14 cellular contexts compared by ENCODE assay signal in the genomic region with DNA sequence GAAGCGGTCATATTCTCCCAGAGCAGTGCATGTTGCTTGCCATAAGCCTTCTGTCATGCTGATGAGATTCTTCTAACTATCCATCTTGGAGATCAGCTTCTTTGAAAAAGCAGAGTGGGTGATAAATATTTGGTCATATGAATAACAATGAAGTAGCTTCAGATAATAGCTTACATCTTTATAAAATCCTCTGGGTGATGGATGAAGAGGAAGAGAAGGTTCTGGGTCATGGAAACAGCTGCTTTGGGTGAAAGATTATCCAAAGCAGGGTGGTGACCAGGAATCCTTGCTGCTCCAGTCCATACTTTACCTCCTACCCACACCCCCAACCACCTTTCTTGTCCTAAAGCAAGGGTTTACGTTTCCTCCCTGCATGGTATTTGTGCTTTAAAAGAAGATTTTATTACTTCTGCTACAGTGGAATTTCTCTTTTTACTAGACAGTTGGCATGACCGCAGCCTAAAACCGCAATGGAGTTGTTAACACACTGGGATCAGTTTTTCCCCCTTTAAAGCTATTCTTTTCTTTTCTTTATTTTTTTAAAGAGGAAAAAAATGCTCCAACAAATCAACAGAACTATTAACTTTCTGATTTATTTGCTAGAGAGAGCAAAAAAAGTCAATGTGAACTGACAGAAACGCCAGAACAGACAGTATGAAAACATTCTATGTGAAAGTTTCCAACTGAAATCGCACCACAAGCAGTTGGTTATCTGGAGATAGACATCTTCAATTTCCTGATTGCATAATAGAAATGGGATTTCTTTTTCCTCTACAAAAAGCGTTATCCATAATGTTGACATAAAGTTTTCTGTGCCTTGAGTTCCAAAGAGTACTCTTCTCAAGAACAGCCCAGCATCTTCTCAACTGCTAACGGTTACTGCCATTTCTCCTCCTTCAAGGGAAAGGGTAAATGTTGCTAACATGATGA.
DNase-seq lines count a peak whose midpoint lies in the region; ATAC-seq and TF ChIP-seq lines count a peak whose summit lies in the region.
"Had no signal": no experiment of that assay in that cellular context is flagged by ENCODE, and none has a peak within 500 bp of the region (broad histone marks: within the 10 kb centered on the region; RNA-seq: fewer than 3 reads in every experiment).

No MANE protein-coding gene starts in this region.

- H3K27me3 ChIP-seq in HL-60 (ENCODE audit: insufficient read depth, poor library complexity, severe bottlenecking), result no peaks in the 10 kb centered on the region
- H3K27me3 ChIP-seq in osteoblast (ENCODE audit: insufficient read depth, low read length), result no peaks in the 10 kb centered on the region
- no peaks in the 10 kb centered on the region for H3K27me3 ChIP-seq in upper lobe of right lung
- H3K27me3 ChIP-seq in dorsolateral prefrontal cortex, result no peaks in the 10 kb centered on the region
- H3K27me3 ChIP-seq: adrenal gland had no signal

- peak overlapping the region; percentile 35 for H3K4me2 ChIP-seq in osteoblast (ENCODE audit: insufficient read depth, low read length)

- no peak overlapping the region for H2AFZ ChIP-seq in osteoblast (ENCODE audit: low read length)

- TF ChIP-seq CTCF in HL-60 (IDR thresholded peaks at IDR 0.05; ENCODE audit: insufficient read depth, low read length) (no peak), choroid plexus epithelial cell (conservative IDR thresholded peaks at IDR 0.05; ENCODE audit: low read depth, low read length) (no peak), osteoblast (IDR thresholded peaks at IDR 0.05; ENCODE audit: extremely low read depth, low read depth, low read length) (no peak), upper lobe of right lung (IDR thresholded peaks at IDR 0.05) (no peak), dorsolateral prefrontal cortex (IDR thresholded peaks at IDR 0.05 in 54 of 56, conservative IDR thresholded peaks at IDR 0.05 in 2 of 56; ENCODE audit: low read depth in 1 of 56, partially characterized antibody in 56 of 56) (no peak), coronary artery (IDR thresholded peaks at IDR 0.05) (no peak)

- H3K4me1 ChIP-seq in osteoblast (ENCODE audit: insufficient read depth, low read length), result peaks cover 4% of the 10 kb centered on the region
- no peaks in the 10 kb centered on the region for H3K4me1 ChIP-seq in upper lobe of right lung
- H3K4me1 ChIP-seq: lower lobe of right lung had no signal

- H3K27ac ChIP-seq in HL-60 (replicated peaks) (peak overlapping the region; percentile 86), osteoblast (ENCODE audit: low read depth, low read length) (no peak overlapping the region), upper lobe of right lung (no peak overlapping the region), dorsolateral prefrontal cortex (no peak overlapping the region), coronary artery (no peak overlapping the region)
- H3K27ac ChIP-seq: adrenal gland, lower lobe of right lung had no signal

- intact Hi-C loops in upper lobe of right lung (cut with DNase I) (no loop called here), dorsolateral prefrontal cortex (cut with DNase I) (no loop called here)

- no peak for ATAC-seq in upper lobe of right lung
- ATAC-seq: lower lobe of right lung; stimulated activated naive CD8-positive, alpha-beta T cell treated with anti-CD3 and anti-CD28 coated beads, Interleukin-15, Interleukin-2, amounts not matched to agents 100 U/mL and 50 U/mL, for 24 hours had no signal

- DNase-seq in HL-60 (ENCODE audit: low read depth in 1 of 2, low spot score in 1 of 2), result peak; percentile 8 to 65
- peak; percentile 82 for DNase-seq in NOMO-1 treated with dmso at 0.1 percent for 144 hours (lab: John Stamatoyannopoulos, UW; ENCODE audit: unreplicated experiment)
- peak; percentile 55 for DNase-seq in choroid plexus epithelial cell (ENCODE audit: low read depth)
- DNase-seq in osteoblast (ENCODE audit: insufficient read length, low spot score, missing footprints), result peak; percentile 44
- no peak for DNase-seq in upper lobe of right lung
- no peak for DNase-seq in dorsolateral prefrontal cortex
- DNase-seq in coronary artery (ENCODE audit: low spot score), result no peak
- DNase-seq in stimulated activated CD4-positive, alpha-beta T cell treated with anti-CD3 and anti-CD28 coated beads, Interleukin-15, amount 100 ng/mL, for 24 hours, result no peak
- DNase-seq: activated CD4-positive, CD25-positive, alpha-beta regulatory T cell treated with anti-CD3 and anti-CD28 coated beads, Interleukin-2, amount 50 U/mL, for 72 hours; adrenal gland; hippocampal formation; lower lobe of right lung; NCI-H2107; stimulated activated naive CD8-positive, alpha-beta T cell treated with anti-CD3 and anti-CD28 coated beads, Interleukin-15, Interleukin-2, amounts not matched to agents 100 U/mL and 50 U/mL, for 24 hours had no signal

- H3K9me3 ChIP-seq in osteoblast (ENCODE audit: low read depth, low read length) (no peaks in the 10 kb centered on the region), upper lobe of right lung (no peaks in the 10 kb centered on the region)
- H3K9me3 ChIP-seq: adrenal gland, lower lobe of right lung had no signal

- H3K36me3 ChIP-seq in osteoblast (ENCODE audit: insufficient read depth, low read length) (no peaks in the 10 kb centered on the region), upper lobe of right lung (no peaks in the 10 kb centered on the region)
- H3K36me3 ChIP-seq: adrenal gland, lower lobe of right lung had no signal

- no peaks in the 10 kb centered on the region for H3K79me2 ChIP-seq in osteoblast (ENCODE audit: insufficient read depth, low read length)

- peaks cover 3% of the 10 kb centered on the region for H4K20me1 ChIP-seq in osteoblast (ENCODE audit: insufficient read depth, low read length)

- H3K4me3 ChIP-seq in HL-60 (replicated peaks; ENCODE audit: insufficient read depth, low read length), result no peak overlapping the region
- no peak overlapping the region for H3K4me3 ChIP-seq in choroid plexus epithelial cell (ENCODE audit: low read depth, low read length)
- H3K4me3 ChIP-seq in osteoblast (ENCODE audit: insufficient read depth, low read length), result no peak overlapping the region
- H3K4me3 ChIP-seq in upper lobe of right lung, result no peak overlapping the region
- no peak overlapping the region for H3K4me3 ChIP-seq in dorsolateral prefrontal cortex
- H3K4me3 ChIP-seq in coronary artery, result no peak overlapping the region
- H3K4me3 ChIP-seq: adrenal gland, lower lobe of right lung had no signal

Comparison
In these comparisons a context has a peak if more than half of its experiments do, and no peak if none do; other contexts are left out.
1. DNase-seq: peak in HL-60 (2 of 2), NOMO-1 treated with dmso at 0.1 percent for 144 hours (single experiment), choroid plexus epithelial cell (single experiment) and osteoblast (single experiment); none in upper lobe of right lung (single experiment), dorsolateral prefrontal cortex (0 of 10), coronary artery (single experiment) and stimulated activated CD4-positive, alpha-beta T cell treated with anti-CD3 and anti-CD28 coated beads, Interleukin-15, amount 100 ng/mL, for 24 hours (single experiment).